8 cellular contexts compared by ENCODE assay signal in genomic region chr7:66740980-66741705, GRCh38. TPM values are rescaled to one million over a fixed set of nuclear protein-coding genes. Genes with fewer than 3 reads are reported as not detected.
DNase-seq lines count a peak whose midpoint lies in the region; TF ChIP-seq lines count a peak whose summit lies in the region.
"Not testable (repeated sequence)": the region's sequence is repeated elsewhere in the genome, so short reads cannot be mapped to it uniquely, and the experiment has no call there.

No MANE protein-coding gene starts in this region.

- TF ChIP-seq CTCF in SU-DHL-6 (IDR thresholded peaks at IDR 0.05; ENCODE audit: insufficient read depth, low read length, poor library complexity, severe bottlenecking), result peak; percentile 43
- not testable (repeated sequence) for TF ChIP-seq CTCF in cardiac muscle cell (IDR thresholded peaks at IDR 0.05; ENCODE audit: low read depth, low read length); neutrophil (IDR thresholded peaks at IDR 0.05); suprapubic skin (IDR thresholded peaks at IDR 0.05)

- H3K9me3 ChIP-seq in SU-DHL-6 (ENCODE audit: insufficient read depth, low read length); adipocyte (ENCODE audit: control insufficient read depth, low read length); cardiac muscle cell (ENCODE audit: low read depth); neutrophil; suprapubic skin: not testable (repeated sequence)

- not testable (repeated sequence) for TF ChIP-seq EP300 in suprapubic skin (IDR thresholded peaks at IDR 0.05)

- H3K9me2 ChIP-seq in SU-DHL-6 (replicated peaks; ENCODE audit: insufficient read depth, low read length), result not testable (repeated sequence)

- H4K20me1 ChIP-seq in SU-DHL-6 (ENCODE audit: low read depth, low read length), result not testable (repeated sequence)

- H3K4me2 ChIP-seq in SU-DHL-6 (ENCODE audit: low read depth, low read length, poor library complexity, severe bottlenecking), result peak overlapping the region; percentile 68

- H3K9ac ChIP-seq in SU-DHL-6 (ENCODE audit: low read length) (peak overlapping the region; percentile 92), adipocyte (ENCODE audit: low read length) (peak overlapping the region; percentile 98)

- H3K4me3 ChIP-seq in H7 (ENCODE audit: insufficient read depth, low read depth, low read length) (peak overlapping the region; percentile 68), SU-DHL-6 (ENCODE audit: insufficient read depth, low read length, poor library complexity, severe bottlenecking) (peak overlapping the region; percentile 82), adipocyte (ENCODE audit: low read length) (peak overlapping the region; percentile 94), cardiac muscle cell (peak overlapping the region; percentile 84), neutrophil (ENCODE audit: low read depth in 1 of 2, low read length in 1 of 2) (peak overlapping the region; percentile 79 to 89), suprapubic skin (peak overlapping the region; percentile 99)

- H3F3A ChIP-seq in SU-DHL-6 (ENCODE audit: insufficient read depth), result peaks cover 33% of the 10 kb centered on the region

- H3K27ac ChIP-seq in SU-DHL-6 (ENCODE audit: low read depth, low read length) (peak overlapping the region; percentile 72), cardiac muscle cell (peak overlapping the region; percentile 95), neutrophil (peak overlapping the region; percentile 99), suprapubic skin (peak overlapping the region; percentile 95)

- H3K4me1 ChIP-seq in adipocyte (ENCODE audit: control insufficient read depth, insufficient read depth, low read length), result peaks cover 10% of the 10 kb centered on the region
- H3K4me1 ChIP-seq in cardiac muscle cell (ENCODE audit: low read depth), result not testable (repeated sequence)
- H3K4me1 ChIP-seq in neutrophil (ENCODE audit: control insufficient read depth in 1 of 2, insufficient read depth in 1 of 2, low read depth in 1 of 2, low read length in 1 of 2), result peaks cover 40 to 43% of the 10 kb centered on the region in 2 experiments
- H3K4me1 ChIP-seq in suprapubic skin, result peaks cover 35% of the 10 kb centered on the region

- WGBS in suprapubic skin, result 1% methylated on average over 23 of the region's 54 CpGs

- peak overlapping the region; percentile 61 for H2AFZ ChIP-seq in SU-DHL-6 (ENCODE audit: low read depth, low read length, severe bottlenecking)

- H3K27me3 ChIP-seq in H7 (ENCODE audit: control insufficient read depth, insufficient read depth, low read length); SU-DHL-6 (ENCODE audit: low read length); adipocyte (replicated peaks; ENCODE audit: control insufficient read depth, insufficient read depth, low read length); cardiac muscle cell; neutrophil; suprapubic skin: not testable (repeated sequence)

- peaks cover 77% of the 10 kb centered on the region for H3K79me2 ChIP-seq in SU-DHL-6 (ENCODE audit: insufficient read depth, low read length)

- DNase-seq in GDM1 (lab: John Stamatoyannopoulos, UW) (peak; percentile 59), H7 (peak; percentile 87), KG1 (lab: John Stamatoyannopoulos, UW) (peak; percentile 65), adipocyte (ENCODE audit: low read depth) (peak; percentile 68), cardiac muscle cell (ENCODE audit: low read depth in 1 of 2, low spot score in 1 of 2) (peak; percentile 59 to 63), suprapubic skin (ENCODE audit: low spot score in 2 of 2) (peak in 1 of 2 donors; percentile 81)

- TF ChIP-seq POLR2A in suprapubic skin (IDR thresholded peaks at IDR 0.05), result peak in 1 of 2 donors; percentile 41

- not testable (repeated sequence) for H3K36me3 ChIP-seq in H7 (replicated peaks; ENCODE audit: control insufficient read depth, insufficient read depth, low read length); SU-DHL-6 (ENCODE audit: low read length); adipocyte (ENCODE audit: control insufficient read depth, insufficient read depth, low read length, severe bottlenecking); cardiac muscle cell; neutrophil; suprapubic skin

RNA-seq across cellular contexts. Expression of gene RABGEF1, which starts 0.6 kb away (rescaled TPM):
- 16.6 and 21.7 TPM in 2 replicates for total RNA-seq in H7 (2014; rRNA removed; shearing (Covaris generic))
- 17.1 and 22.7 TPM in 2 replicates for total RNA-seq in cardiac muscle cell
- 18.8 and 22.4 TPM in 2 replicates for polyA plus RNA-seq in cardiac muscle cell
- 10 to 100 TPM; 37.2 to 72.4 (median 43.8) TPM for total RNA-seq in suprapubic skin
